Comparison of ENCODE assay signal across 1 cellular context in the genomic region with DNA sequence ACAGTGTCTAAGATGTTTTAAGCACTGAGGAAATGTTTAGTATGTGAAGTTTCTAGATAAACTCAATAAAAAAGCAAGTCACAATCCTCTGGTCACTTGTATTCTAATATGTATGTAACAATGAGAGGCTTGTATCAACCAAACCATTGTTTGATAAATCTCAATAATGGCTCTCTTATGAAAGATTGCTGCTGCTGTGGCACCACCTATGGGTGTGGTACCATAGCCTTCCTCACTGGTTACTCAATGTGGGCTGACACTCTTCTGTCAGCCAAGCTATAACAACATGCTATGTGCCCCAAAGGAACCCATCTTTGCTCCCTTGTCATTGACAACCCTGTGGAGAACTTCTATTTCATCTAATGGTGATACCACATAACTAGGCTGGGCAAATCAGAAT.
TF ChIP-seq lines count a peak whose summit lies in the region.

No MANE protein-coding gene starts in this region.

TF ChIP-seq in H1, 55 proteins besides CTCF, POLR2A, EP300 and RAD21 (continued from another document):
- TF ChIP-seq, protein P1, sequence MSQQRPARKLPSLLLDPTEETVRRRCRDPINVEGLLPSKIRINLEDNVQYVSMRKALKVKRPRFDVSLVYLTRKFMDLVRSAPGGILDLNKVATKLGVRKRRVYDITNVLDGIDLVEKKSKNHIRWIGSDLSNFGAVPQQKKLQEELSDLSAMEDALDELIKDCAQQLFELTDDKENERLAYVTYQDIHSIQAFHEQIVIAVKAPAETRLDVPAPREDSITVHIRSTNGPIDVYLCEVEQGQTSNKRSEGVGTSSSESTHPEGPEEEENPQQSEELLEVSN (IDR thresholded peaks at IDR 0.05): no peak
- TF ChIP-seq CHD1 (IDR thresholded peaks at IDR 0.05; ENCODE audit: low read depth, low read length) (no peak), SP4 (IDR thresholded peaks at IDR 0.05; ENCODE audit: low read length) (no peak), CEBPB (IDR thresholded peaks at IDR 0.05; ENCODE audit: low read depth, low read length) (no peak), SAP30 (IDR thresholded peaks at IDR 0.05; ENCODE audit: insufficient read depth, insufficient replicate concordance, low read length) (no peak), EGR1 (IDR thresholded peaks at IDR 0.05; ENCODE audit: borderline replicate concordance, low read depth, low read length) (no peak), SIRT6 (IDR thresholded peaks at IDR 0.05; ENCODE audit: low read length) (no peak), KDM4A (IDR thresholded peaks at IDR 0.05; ENCODE audit: low read depth, low read length, severe bottlenecking) (no peak), PHF8 (conservative IDR thresholded peaks at IDR 0.05; ENCODE audit: low read depth, low read length) (no peak), ZNF274 (IDR thresholded peaks at IDR 0.05; ENCODE audit: borderline replicate concordance, extremely low read depth, low read length) (no peak), BRCA1 (IDR thresholded peaks at IDR 0.05; ENCODE audit: low read depth, low read length) (no peak)
